ENCODE assay signal across 16 cellular contexts in the genomic region with DNA sequence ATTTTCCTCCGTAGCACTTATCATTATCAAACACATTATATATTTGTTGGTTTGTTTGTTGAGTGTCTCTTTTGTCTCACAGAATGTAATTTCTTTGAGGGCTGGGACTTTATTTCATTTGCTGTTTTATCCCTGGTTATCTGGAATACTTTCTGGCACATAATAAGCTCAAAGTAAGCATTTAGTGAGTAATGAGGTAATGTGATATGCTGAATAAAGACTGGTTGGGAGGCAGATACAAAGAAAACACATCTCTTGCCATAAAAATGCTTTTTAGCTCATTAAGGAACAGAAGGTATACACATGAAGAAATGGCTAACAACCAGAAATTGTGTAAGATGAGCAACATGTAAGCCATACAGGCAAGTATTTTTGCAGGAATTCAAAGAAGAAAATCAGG.
"Had no signal": no experiment of that assay in that cellular context is flagged by ENCODE, and none has a peak within 500 bp of the region (broad histone marks: within the 10 kb centered on the region; RNA-seq: fewer than 3 reads in every experiment).

No MANE protein-coding gene starts in this region.

- DNase-seq: activated CD4-positive, alpha-beta T cell treated with anti-CD3 and anti-CD28 coated beads, Interleukin-2, amount 50 U/mL, for 1 hour; activated CD8-positive, alpha-beta memory T cell treated with anti-CD3 and anti-CD28 coated beads, Interleukin-2, amount 50 U/mL, for 4 hours; activated naive CD4-positive, alpha-beta T cell treated with anti-CD3 and anti-CD28 coated beads, Interleukin-2, amount 10 ng/mL, durations not matched to agents 7 days and 5 days; activated T-cell treated with anti-CD3 and anti-CD28 coated beads, Interleukin-2, amount 50 U/mL, for 4 hours; aorta; head of caudate nucleus; mucosa of descending colon; naive B cell; psoas muscle; right cardiac atrium; stimulated activated naive CD8-positive, alpha-beta T cell treated with anti-CD3 and anti-CD28 coated beads, Interleukin-15, Interleukin-2, amounts not matched to agents 100 U/mL and 50 U/mL, for 24 hours; substantia nigra; tibial artery had no signal

- ATAC-seq: activated CD4-positive, CD25-positive, alpha-beta regulatory T cell treated with anti-CD3 and anti-CD28 coated beads, Interleukin-2, amount 50 U/mL, for 24 hours; activated T-cell treated with anti-CD3 and anti-CD28 coated beads, Interleukin-2, amount 50 U/mL, for 4 hours; mucosa of descending colon; psoas muscle; right cardiac atrium; stimulated activated naive CD8-positive, alpha-beta T cell treated with anti-CD3 and anti-CD28 coated beads, Interleukin-15, Interleukin-2, amounts not matched to agents 100 U/mL and 50 U/mL, for 24 hours had no signal

- FAIRE-seq: frontal cortex, urothelium cell line had no signal
